Comparison of ENCODE assay signal across 17 cellular contexts in genomic region chr20:63014287-63014686, GRCh38. TPM values are rescaled to one million over a fixed set of nuclear protein-coding genes. Genes with fewer than 3 reads are reported as not detected.
A peak's percentile ranks its signal among the peaks of the same experiment; 100 is the strongest.
DNase-seq lines count a peak whose midpoint lies in the region; TF ChIP-seq lines count a peak whose summit lies in the region.
"Had no signal": no experiment of that assay in that cellular context is flagged by ENCODE, and none has a peak within 500 bp of the region (broad histone marks: within the 10 kb centered on the region; RNA-seq: fewer than 3 reads in every experiment).

No MANE protein-coding gene starts in this region.

- H3K27ac ChIP-seq in HUES64 (ENCODE audit: low read depth, low read length) (no peak overlapping the region), endodermal cell (ENCODE audit: low read depth, low read length) (peak overlapping the region; percentile 24)
- H3K27ac ChIP-seq: BLaER1 treated with 17β-estradiol and CSF1 and Interleukin-3, amounts not matched to agents 10 nM and 100 nM had no signal

- no peak overlapping the region for H3K27ac Mint-ChIP-seq in endodermal cell
- H3K27ac Mint-ChIP-seq in neural crest cell (ENCODE audit: unreplicated experiment), result no peak overlapping the region

- H3K9ac ChIP-seq in ES-I3 (ENCODE audit: low read depth, low read length) (peak overlapping the region; percentile 47; the same call in 1 of the 2 replicates), HUES64 (ENCODE audit: low read depth, low read length) (no peak overlapping the region), endodermal cell (ENCODE audit: extremely low read depth, low read length, poor library complexity, severe bottlenecking) (no peak overlapping the region)
- H3K9ac ChIP-seq: BLaER1 treated with 17β-estradiol and CSF1 and Interleukin-3, amounts not matched to agents 10 nM and 100 nM had no signal

- H3K27me3 ChIP-seq in HUES64 (ENCODE audit: insufficient read depth, low read length), result peaks cover 48% of the 10 kb centered on the region
- peaks cover 61% of the 10 kb centered on the region for H3K27me3 ChIP-seq in endodermal cell (ENCODE audit: control insufficient read depth, insufficient read depth, low read length, poor library complexity, severe bottlenecking)

- DNase-seq in endodermal cell (no peak), neural crest cell (ENCODE audit: low read depth, low spot score) (no peak), NCI-H526 treated with DMSO at 0.1 percent for 48 hours (lab: John Stamatoyannopoulos, UW) (no peak), GF-D8 (lab: John Stamatoyannopoulos, UW) (no peak), putamen (ENCODE audit: low spot score) (no peak)
- no peak for DNase-seq in activated effector memory CD4-positive, alpha-beta T cell treated with anti-CD3 and anti-CD28 coated beads, Interleukin-2, amount 50 U/mL, for 16 hours
- DNase-seq: MV-4-11; NCI-H187 treated with DMSO at 0.1 percent for 48 hours; NCI-H446; NK-92 treated with Interleukin-12 subunit alpha and Interleukin-12 subunit beta, amount 100 ng/mL, for 24 hours; OCI-M1; SHP77 treated with DMSO at 0.1 percent for 48 hours had no signal

- H3K4me1 Mint-ChIP-seq in endodermal cell, result no peaks in the 10 kb centered on the region
- H3K4me1 Mint-ChIP-seq in neural crest cell, result peaks cover 34% of the 10 kb centered on the region

- H3K4me3 Mint-ChIP-seq in endodermal cell (peak overlapping the region; percentile 28), neural crest cell (peak overlapping the region; percentile 84)

- peak overlapping the region; percentile 27; the same call in 1 of the 2 replicates for H3K4me3 ChIP-seq in HUES64 (ENCODE audit: low read length)
- no peak overlapping the region for H3K4me3 ChIP-seq in endodermal cell (ENCODE audit: low read length)
- H3K4me3 ChIP-seq: BLaER1 treated with 17β-estradiol and CSF1 and Interleukin-3, amounts not matched to agents 10 nM and 100 nM had no signal

- 12% methylated on average over 12 of the region's 12 CpGs for WGBS in HUES64
- 33 to 44% methylated on average over 4 to 12 of the region's 12 CpGs for whole genome bisulfite sequencing in endodermal cell (ENCODE audit: insufficient coverage in 1 of 2, insufficient read length in 1 of 2), 2 experiments

- H3K27me3 Mint-ChIP-seq in endodermal cell (ENCODE audit: insufficient read depth) (peaks cover 47% of the 10 kb centered on the region), neural crest cell (ENCODE audit: low read depth) (peaks cover 46% of the 10 kb centered on the region)

- no peaks in the 10 kb centered on the region for H3K36me3 ChIP-seq in ES-I3 (ENCODE audit: insufficient read depth, low read length)
- H3K36me3 ChIP-seq in HUES64 (ENCODE audit: insufficient read depth, low read length), result no peaks in the 10 kb centered on the region
- H3K36me3 ChIP-seq in endodermal cell (ENCODE audit: control insufficient read depth, insufficient read depth, low read length), result no peaks in the 10 kb centered on the region

- H3K9me3 ChIP-seq in ES-I3 (ENCODE audit: control insufficient read depth, insufficient read depth, low read length) (peaks cover 6% of the 10 kb centered on the region; the same call in 1 of the 2 replicates), HUES64 (ENCODE audit: insufficient read depth, low read depth, low read length) (peaks cover 14% of the 10 kb centered on the region), endodermal cell (ENCODE audit: control insufficient read depth, low read length) (peaks cover 19% of the 10 kb centered on the region)

- no peak for TF ChIP-seq CTCF in endodermal cell (conservative IDR thresholded peaks at IDR 0.05)
- TF ChIP-seq CTCF in neural crest cell (conservative IDR thresholded peaks at IDR 0.05), result no peak

- peaks cover 7% of the 10 kb centered on the region; the same call in 1 of the 2 replicates for H3K4me1 ChIP-seq in ES-I3 (ENCODE audit: insufficient read depth, low read length)
- H3K4me1 ChIP-seq in HUES64 (ENCODE audit: insufficient read depth, low read length), result peaks cover 3% of the 10 kb centered on the region; the same call in 1 of the 2 replicates
- no peaks in the 10 kb centered on the region for H3K4me1 ChIP-seq in endodermal cell (ENCODE audit: control insufficient read depth, insufficient read depth, low read length)

- peaks cover 3% of the 10 kb centered on the region for H3K36me3 Mint-ChIP-seq in endodermal cell (ENCODE audit: low read depth)
- H3K36me3 Mint-ChIP-seq in neural crest cell (ENCODE audit: low read depth), result peaks cover 10% of the 10 kb centered on the region

- H3K9me3 Mint-ChIP-seq in endodermal cell, result peaks cover 21% of the 10 kb centered on the region
- H3K9me3 Mint-ChIP-seq in neural crest cell, result peaks cover 9% of the 10 kb centered on the region

RNA-seq across cellular contexts. Expression of gene BHLHE23, which starts 7.5 kb away (rescaled TPM):
- not detected for polyA plus RNA-seq in HUES64 (2013, experiment 1 of 2)
- polyA plus RNA-seq in HUES64 (2013, experiment 2 of 2), result not detected
- not detected for total RNA-seq in endodermal cell
- polyA plus RNA-seq in endodermal cell (2013, experiment 1 of 2), result 1.2 TPM
- 0.46 TPM for polyA plus RNA-seq in endodermal cell (2013, experiment 2 of 2)
- total RNA-seq in neural crest cell, result not detected in 2 replicates
- total RNA-seq: LHCN-M2, RPMI7951 had no signal
